ENCODE assay signal across 16 cellular contexts in the genomic region with DNA sequence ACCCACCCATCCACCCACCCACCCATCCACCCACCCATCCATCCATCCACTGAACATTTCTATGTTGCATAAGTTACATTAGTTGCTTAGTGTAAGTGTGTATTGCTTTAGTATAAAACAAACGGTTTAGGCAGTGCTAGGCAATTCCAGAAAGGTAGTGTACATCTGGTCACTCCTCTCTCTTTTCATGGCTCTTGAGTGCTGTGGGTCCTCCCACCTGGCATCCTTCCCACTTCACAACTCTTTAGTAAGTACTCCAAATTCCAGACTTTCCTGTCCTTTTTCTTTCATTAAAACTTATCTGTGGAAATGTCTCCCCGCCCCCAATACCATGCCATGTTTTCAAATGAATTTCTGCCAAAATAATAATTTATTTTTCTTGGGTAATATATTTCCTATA.
DNase-seq lines count a peak whose midpoint lies in the region; ATAC-seq, FAIRE-seq and TF ChIP-seq lines count a peak whose summit lies in the region.
"Had no signal": no experiment of that assay in that cellular context is flagged by ENCODE, and none has a peak within 500 bp of the region (broad histone marks: within the 10 kb centered on the region; RNA-seq: fewer than 3 reads in every experiment).

No MANE protein-coding gene starts in this region.

- no peaks in the 10 kb centered on the region for H3K79me2 ChIP-seq in HepG2 (ENCODE audit: insufficient read depth, low read length)

- H3K4me3 ChIP-seq in right lobe of liver (no peak overlapping the region), HepG2 (replicated peaks in 1 of 3; ENCODE audit: insufficient read depth in 1 of 3, low read depth in 2 of 3, low read length in 3 of 3) (no peak overlapping the region), cardiac fibroblast (replicated peaks in 1 of 2; ENCODE audit: low read depth in 2 of 2, low read length in 2 of 2) (no peak overlapping the region)
- H3K4me3 ChIP-seq: SJCRH30 had no signal

- FAIRE-seq in HepG2 (lab: Jason Lieb, UNC) = no peak
- FAIRE-seq: GM12891 had no signal

- H2AFZ ChIP-seq in HepG2 (ENCODE audit: low read length) = no peak overlapping the region

- TF ChIP-seq EP300 in HepG2 (IDR thresholded peaks at IDR 0.05; ENCODE audit: low read depth in 2 of 2, low read length in 2 of 2) (no peak), HepG2 (CRISPR knock-in tag; IDR thresholded peaks at IDR 0.05; ENCODE audit: borderline replicate concordance) (no peak)

- H3K9me3 ChIP-seq in right lobe of liver = no peaks in the 10 kb centered on the region
- H3K9me3 ChIP-seq in HepG2 (ENCODE audit: low read length) = no peaks in the 10 kb centered on the region
- H3K9me3 ChIP-seq: SJCRH30 had no signal

- no peak overlapping the region for H3K4me2 ChIP-seq in HepG2 (ENCODE audit: low read depth, low read length)

- in situ Hi-C loops in HepG2 (cut with HindIII; ENCODE audit: extremely low pct_ligation_motif_present, low pct_unique_long_range_greater_than_20kb) = no loop called here

- intact Hi-C loops in right lobe of liver (cut with DNase I) (no loop called here), HepG2 (cut with micrococcal nuclease; ENCODE audit: unreplicated experiment) (no loop called here)

- H3K9ac ChIP-seq in HepG2 (ENCODE audit: insufficient read depth, low read depth, low read length) = no peak overlapping the region

- H4K20me1 ChIP-seq in HepG2 (ENCODE audit: insufficient read depth, low read length) = no peaks in the 10 kb centered on the region

- WGBS in right lobe of liver (ENCODE audit: insufficient coverage, low coverage, low lambda C conversion rate, missing lambda C conversion rate) = 71% methylated on average over 2 of the region's 2 CpGs
- WGBS in HepG2 (ENCODE audit: low lambda C conversion rate) = 88% methylated on average over 2 of the region's 2 CpGs

- ATAC-seq in right lobe of liver = peak; percentile 23 to 45 (median 38)
- no peak for ATAC-seq in HepG2
- peak; percentile 33 for ATAC-seq in left lobe of liver
- no peak for ATAC-seq in GM21717 (IDR thresholded peaks at IDR 0.05; ENCODE audit: unreplicated experiment)

- H3K27me3 ChIP-seq in right lobe of liver = no peaks in the 10 kb centered on the region
- H3K27me3 ChIP-seq in HepG2 (ENCODE audit: control insufficient read depth in 1 of 2, insufficient read depth in 2 of 2, low read length in 2 of 2) = no peaks in the 10 kb centered on the region
- H3K27me3 ChIP-seq: SJCRH30 had no signal

- CTCF ChIA-PET in HepG2 (lab: Yijun Ruan, JAX; ENCODE audit: low intra/inter-chr PET ratio, low total read pairs) = no interaction called here

- no peak overlapping the region for H3K27ac ChIP-seq in right lobe of liver
- H3K27ac ChIP-seq in HepG2 (ENCODE audit: extremely low read length, insufficient read depth, low read length) = no peak overlapping the region
- H3K27ac ChIP-seq: RWPE1, SJCRH30 had no signal

- no peak for TF ChIP-seq RAD21 in HepG2 (CRISPR knock-in tag; IDR thresholded peaks at IDR 0.05)

- TF ChIP-seq POLR2A in right lobe of liver (IDR thresholded peaks at IDR 0.05) (no peak), HepG2 (IDR thresholded peaks at IDR 0.05; ENCODE audit: insufficient read depth in 1 of 2, low read depth in 2 of 2, low read length in 2 of 2) (no peak)

- no peaks in the 10 kb centered on the region for H3K36me3 ChIP-seq in right lobe of liver
- H3K36me3 ChIP-seq in HepG2 (replicated peaks in 1 of 2; ENCODE audit: control insufficient read depth in 1 of 2, insufficient read depth in 2 of 2, low read length in 2 of 2) = no peaks in the 10 kb centered on the region; a peak in 2 of 5 replicates
- H3K36me3 ChIP-seq: SJCRH30 had no signal

- POLR2A ChIA-PET in HepG2 (lab: Yijun Ruan, JAX) = interaction anchor here (1.5 kb wide), 1 partner anchor 34 kb away, joined by 3 read pairs; no protein-coding TSS in a partner anchor

- no peak for TF ChIP-seq CTCF in right lobe of liver (IDR thresholded peaks at IDR 0.05)
- no peak for TF ChIP-seq CTCF in HepG2 (CRISPR knock-in tag; IDR thresholded peaks at IDR 0.05)
- no peak for TF ChIP-seq CTCF in cardiac fibroblast (IDR thresholded peaks at IDR 0.05; ENCODE audit: low read depth, low read length)

- DNase-seq in right lobe of liver (no peak), HepG2 (ENCODE audit: low spot score) (no peak), cardiac fibroblast (ENCODE audit: low read depth in 2 of 2) (peak; percentile 11 to 53), left lobe of liver (ENCODE audit: low spot score) (no peak), NCI-H187 (lab: John Stamatoyannopoulos, UW) (no peak)
- no peak for DNase-seq in stimulated activated CD4-positive, alpha-beta T cell treated with anti-CD3 and anti-CD28 coated beads, Interleukin-2, amount 100 ng/mL, for 24 hours
- DNase-seq: CD8-positive, alpha-beta memory T cell; H9; NCI-H1436; NCI-H2107; NK-92 treated with Interleukin-12 subunit alpha and Interleukin-12 subunit beta, amount 100 ng/mL, for 24 hours; OCI-M1; SJCRH30 had no signal

- peaks cover 0 to 19% (median 7%) of the 10 kb centered on the region in 4 donors for H3K4me1 ChIP-seq in right lobe of liver
- peaks cover 89% of the 10 kb centered on the region for H3K4me1 ChIP-seq in HepG2 (ENCODE audit: insufficient read depth, low read length)
- H3K4me1 ChIP-seq: SJCRH30 had no signal

- BruUV-seq in HepG2 (replicated peaks; lab: Mats Ljungman, UMichigan) = no TSS peak

TF ChIP-seq in HepG2, 621 proteins besides CTCF, POLR2A, EP300 and RAD21:
- no peak for TF ChIP-seq SSRP1 (CRISPR knock-in tag; IDR thresholded peaks at IDR 0.05)
- no peak for TF ChIP-seq ATF6 (CRISPR knock-in tag; conservative IDR thresholded peaks at IDR 0.05)
- TF ChIP-seq ZBTB21 (CRISPR knock-in tag; IDR thresholded peaks at IDR 0.05) = no peak
- no peak for TF ChIP-seq ZNF382 (CRISPR knock-in tag; IDR thresholded peaks at IDR 0.05; ENCODE audit: borderline replicate concordance)
- TF ChIP-seq, protein P1, sequence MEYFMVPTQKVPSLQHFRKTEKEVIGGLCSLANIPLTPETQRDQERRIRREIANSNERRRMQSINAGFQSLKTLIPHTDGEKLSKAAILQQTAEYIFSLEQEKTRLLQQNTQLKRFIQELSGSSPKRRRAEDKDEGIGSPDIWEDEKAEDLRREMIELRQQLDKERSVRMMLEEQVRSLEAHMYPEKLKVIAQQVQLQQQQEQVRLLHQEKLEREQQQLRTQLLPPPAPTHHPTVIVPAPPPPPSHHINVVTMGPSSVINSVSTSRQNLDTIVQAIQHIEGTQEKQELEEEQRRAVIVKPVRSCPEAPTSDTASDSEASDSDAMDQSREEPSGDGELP (IDR thresholded peaks at IDR 0.05; ENCODE audit: borderline replicate concordance, low read depth) = no peak
- no peak for TF ChIP-seq ZSCAN30 (CRISPR knock-in tag; IDR thresholded peaks at IDR 0.05)
- TF ChIP-seq GABPB1 (CRISPR knock-in tag; IDR thresholded peaks at IDR 0.05) = no peak

Comparison
In these comparisons a context has a peak if more than half of its experiments do, and no peak if none do; other contexts are left out.
1. ATAC-seq: peak in right lobe of liver (4 of 4) and left lobe of liver (single experiment); none in HepG2 (single experiment) and GM21717 (single experiment).
2. DNase-seq: peak in cardiac fibroblast (2 of 2); none in right lobe of liver (0 of 3), HepG2 (single experiment), left lobe of liver (single experiment), NCI-H187 (0 of 2) and stimulated activated CD4-positive, alpha-beta T cell treated with anti-CD3 and anti-CD28 coated beads, Interleukin-2, amount 100 ng/mL, for 24 hours (0 of 2).